8 cellular contexts compared by ENCODE assay signal in genomic region chr1:150926094-150926741, GRCh38. TPM values are rescaled to one million over a fixed set of nuclear protein-coding genes. Genes with fewer than 3 reads are reported as not detected.
DNase-seq lines count a peak whose midpoint lies in the region; ATAC-seq and TF ChIP-seq lines count a peak whose summit lies in the region.

Gene SETDB1, plus strand, starts transcription at chr1:150926363. Its CDS starts 1,352 bp downstream, at chr1:150927715.

- no TSS peak for BruUV-seq in PC-3 (replicated peaks; lab: Mats Ljungman, UMichigan)

- H3K4me1 ChIP-seq in PC-3 (ENCODE audit: insufficient read depth, low read length) (peaks cover 15% of the 10 kb centered on the region), mucosa of descending colon (ENCODE audit: low read depth) (peaks cover 10% of the 10 kb centered on the region)

- H3K27me3 ChIP-seq in PC-3 (ENCODE audit: low read length) = no peaks in the 10 kb centered on the region

- TF ChIP-seq CTCF in PC-3 (conservative IDR thresholded peaks at IDR 0.05; ENCODE audit: low read depth, low read length) (no peak), mucosa of descending colon (IDR thresholded peaks at IDR 0.05) (no peak)

- H3F3A ChIP-seq in PC-3 (ENCODE audit: low read length, unreplicated experiment) = no peaks in the 10 kb centered on the region

- POLR2A ChIA-PET in PC-3 (lab: Charles Lee; ENCODE audit: unreplicated experiment) = interaction anchor here (0.5 kb wide), 1 partner anchor 346 kb away, joined by 4 read pairs; the partner anchor contains the start of gene MCL1

- no peak for TF ChIP-seq EP300 in Ishikawa (IDR thresholded peaks at IDR 0.05; ENCODE audit: borderline replicate concordance)

- peak within 1 kb of the TSS; percentile 81 for H3K4me3 ChIP-seq in PC-3 (ENCODE audit: low read length)
- H3K4me3 ChIP-seq in mucosa of descending colon = peak within 1 kb of the TSS; percentile 48

- peak within 1 kb of the TSS; percentile 87 for H3K4me2 ChIP-seq in PC-3 (ENCODE audit: low read length)

- peaks cover 25% of the 10 kb centered on the region for H3K36me3 ChIP-seq in PC-3 (ENCODE audit: low read depth, low read length)
- peaks cover 14% of the 10 kb centered on the region for H3K36me3 ChIP-seq in mucosa of descending colon (ENCODE audit: low read depth)

- H3K79me2 ChIP-seq in PC-3 (ENCODE audit: low read length) = peaks cover 22% of the 10 kb centered on the region

- no peak for TF ChIP-seq RAD21 in Ishikawa (IDR thresholded peaks at IDR 0.05; ENCODE audit: low read depth)

- intact Hi-C loops in PC-3 (cut with micrococcal nuclease) = loop anchor here (5.0 to 10.0 kb wide), 3 partner anchors 91 to 364 kb away; no protein-coding TSS in a partner anchor
- intact Hi-C loops in mucosa of descending colon (cut with DNase I, micrococcal nuclease) = loop anchor here in 1 of 2 donors (10.0 kb wide), 1 partner anchor 49 kb away; the partner anchor contains the start of gene CERS2

- peak within 1 kb of the TSS; percentile 92 for H3K9ac ChIP-seq in PC-3 (ENCODE audit: low read length)

- H3K27ac ChIP-seq in PC-3 (ENCODE audit: low read length) (peak within 1 kb of the TSS; percentile 71), epithelial cell of prostate (peak within 1 kb of the TSS; percentile 71)

- peak within 1 kb of the TSS; percentile 93 for H2AFZ ChIP-seq in PC-3 (ENCODE audit: low read length)

- H4K20me1 ChIP-seq in PC-3 (ENCODE audit: low read length) = no peaks in the 10 kb centered on the region

- CTCF ChIA-PET in PC-3 (lab: Charles Lee) = no interaction called here

- H3K9me3 ChIP-seq in PC-3 (ENCODE audit: low read length) = no peaks in the 10 kb centered on the region
- H3K9me3 ChIP-seq in mucosa of descending colon = no peaks in the 10 kb centered on the region

- peak; percentile 83 for ATAC-seq in GM21576 (IDR thresholded peaks at IDR 0.05; ENCODE audit: unreplicated experiment)
- peak; percentile 90 for ATAC-seq in PC-3
- ATAC-seq in mucosa of descending colon = peak; percentile 99

- H3K9me2 ChIP-seq in PC-3 (replicated peaks; ENCODE audit: low read length) = no peaks in the 10 kb centered on the region

- DNase-seq in DMS114 treated with DMSO at 0.1 percent for 48 hours (lab: John Stamatoyannopoulos, UW; ENCODE audit: unreplicated experiment) = peak; percentile 99
- DNase-seq in PC-3 = peak; percentile 99
- DNase-seq in activated T-cell treated with anti-CD3 and anti-CD28 coated beads for 48 hours (ENCODE audit: low read depth) = peak; percentile 92
- peak; percentile 64 for DNase-seq in epithelial cell of prostate (ENCODE audit: low read depth, low spot score)
- DNase-seq in mucosa of descending colon = peak; percentile 96 to 97 (median 96)
- peak; percentile 90 for DNase-seq in stimulated activated CD8-positive, alpha-beta memory T cell treated with anti-CD3 and anti-CD28 coated beads, Interleukin-4, amount 100 ng/mL, for 24 hours (ENCODE audit: low read depth)

TF ChIP-seq in Ishikawa, 13 proteins besides CTCF, POLR2A, EP300 and RAD21:
- TF ChIP-seq USF1 (IDR thresholded peaks at IDR 0.05) (peak; percentile 84), ZBTB7A (IDR thresholded peaks at IDR 0.05; ENCODE audit: low read depth) (no peak; the same call in 1 of the 2 replicates), TEAD4 (IDR thresholded peaks at IDR 0.05) (no peak), TCF12 (IDR thresholded peaks at IDR 0.05; ENCODE audit: low read depth) (peak; percentile 81), MAX (IDR thresholded peaks at IDR 0.05) (peak; percentile 82), CEBPB (IDR thresholded peaks at IDR 0.05) (no peak), EGR1 (IDR thresholded peaks at IDR 0.05) (0 out of 2 replicates have a peak, but pooled peaks have one; percentile 5), NFIC (IDR thresholded peaks at IDR 0.05) (no peak), CREB1 (IDR thresholded peaks at IDR 0.05; ENCODE audit: low read depth) (no peak; the same call in 1 of the 2 replicates), TAF1 (IDR thresholded peaks at IDR 0.05; ENCODE audit: low read depth) (peak; percentile 74), REST (IDR thresholded peaks at IDR 0.05; ENCODE audit: low read depth) (no peak), FOXM1 (IDR thresholded peaks at IDR 0.05; ENCODE audit: borderline replicate concordance, low read depth) (no peak)
TF ChIP-seq in Ishikawa: peak in this region for 5.

RNA-seq across cellular contexts. Expression of gene SETDB1, which starts in this region (rescaled TPM):
- total RNA-seq in PC-3 (2014; rRNA removed) = 35.4 and 42.4 TPM in 2 replicates
- 10 to 100 TPM; 35.4 to 49.4 (median 42.8) TPM for total RNA-seq in mucosa of descending colon

Comparison
In these comparisons a context has a peak if more than half of its experiments do, and no peak if none do; other contexts are left out.
1. Peak in every context shown above with its lines: DNase-seq, ATAC-seq, H3K4me3 ChIP-seq and H3K27ac ChIP-seq.